In the genomic region with DNA sequence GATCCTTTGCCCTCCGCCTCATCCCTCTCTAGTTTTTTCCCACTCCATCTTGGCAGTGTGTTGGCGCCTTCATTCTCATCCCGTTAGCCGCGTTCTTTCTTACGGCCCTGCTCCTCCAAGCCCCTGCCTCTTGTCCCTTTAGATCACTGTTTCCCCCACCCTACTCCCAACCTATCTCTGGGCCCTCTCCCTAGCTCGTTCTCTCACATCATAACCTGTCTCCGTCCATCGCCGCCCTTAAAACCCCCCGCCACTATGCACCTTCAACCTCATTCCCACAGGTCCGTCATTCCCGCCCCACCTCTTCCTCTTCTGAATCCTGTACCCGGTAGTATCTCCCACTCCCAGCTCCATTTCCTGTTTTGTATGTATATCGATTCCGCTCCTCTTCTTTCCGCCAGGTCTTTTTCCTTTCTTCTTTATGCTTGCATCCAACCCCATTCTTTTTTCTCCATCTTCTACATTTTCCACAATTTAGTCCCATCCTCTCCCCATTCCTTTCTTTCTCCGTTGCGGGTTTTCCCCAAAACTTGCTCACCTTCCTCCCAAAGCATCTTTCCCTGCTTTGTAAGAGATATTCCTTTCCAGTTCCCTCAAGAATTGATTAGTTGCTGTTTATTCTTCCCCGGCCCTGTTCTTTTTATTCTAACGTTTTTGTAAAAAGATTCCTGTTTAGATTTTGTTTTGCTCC, we compare ENCODE assay signal across 9 cellular contexts. TPM values are rescaled to one million over a fixed set of nuclear protein-coding genes. Genes with fewer than 3 reads are reported as not detected.
DNase-seq lines count a peak whose midpoint lies in the region; ATAC-seq and TF ChIP-seq lines count a peak whose summit lies in the region.
"Had no signal": no experiment of that assay in that cellular context is flagged by ENCODE, and none has a peak within 500 bp of the region (broad histone marks: within the 10 kb centered on the region; RNA-seq: fewer than 3 reads in every experiment).

No MANE protein-coding gene starts in this region.

- no peak overlapping the region for H3K27ac Mint-ChIP-seq in activated T-cell treated with anti-CD3 and anti-CD28 coated beads, Interleukin-2, amount 50 U/mL, for 72 hours
- H3K27ac Mint-ChIP-seq: immature natural killer cell had no signal

- DNase-seq in BJ (ENCODE audit: low read depth) (no peak), SHP77 treated with DMSO at 0.1 percent for 48 hours (lab: John Stamatoyannopoulos, UW) (peak; percentile 48), foreskin fibroblast (peak; percentile 14 to 45), germinal center (ENCODE audit: low spot score) (no peak)
- DNase-seq in activated T-cell treated with anti-CD3 and anti-CD28 coated beads, Interleukin-2, amount 50 U/mL, for 72 hours = no peak

- H3K4me3 ChIP-seq in BJ (ENCODE audit: low read depth, low read length) (peak overlapping the region; percentile 84), HUES6 (ENCODE audit: low read depth, low read length) (peak overlapping the region; percentile 91), foreskin fibroblast (ENCODE audit: low read depth in 1 of 2, low read length in 2 of 2) (peak overlapping the region; percentile 80 to 98), parathyroid adenoma (ENCODE audit: low read depth, low read length) (peak overlapping the region; percentile 95)

- no peak for ATAC-seq in GM18868 (IDR thresholded peaks at IDR 0.05; ENCODE audit: unreplicated experiment)
- ATAC-seq in activated T-cell treated with anti-CD3 and anti-CD28 coated beads, Interleukin-2, amount 50 U/mL, for 72 hours (replicated peaks in 1 of 2) = no peak

- H3K4me2 ChIP-seq in parathyroid adenoma (ENCODE audit: low read length) = peak overlapping the region; percentile 97

- H3K9me3 ChIP-seq in HUES6 (ENCODE audit: control insufficient read depth, insufficient read depth, low read depth, low read length) = no peaks in the 10 kb centered on the region
- no peaks in the 10 kb centered on the region for H3K9me3 ChIP-seq in parathyroid adenoma (ENCODE audit: control insufficient read depth, low read length)

- H3K79me2 ChIP-seq in parathyroid adenoma = peaks cover 2% of the 10 kb centered on the region

- POLR2A ChIA-PET in BJ (lab: Charles Lee) = no interaction called here

- H3K4me3 Mint-ChIP-seq in activated T-cell treated with anti-CD3 and anti-CD28 coated beads, Interleukin-2, amount 50 U/mL, for 72 hours = no peak overlapping the region
- H3K4me3 Mint-ChIP-seq: immature natural killer cell had no signal

- no peak for TF ChIP-seq CTCF in BJ (IDR thresholded peaks at IDR 0.05; ENCODE audit: insufficient read depth, low read depth, low read length)
- no peak for TF ChIP-seq CTCF in foreskin fibroblast (IDR thresholded peaks at IDR 0.05; ENCODE audit: low read depth, low read length)
- no peak for TF ChIP-seq CTCF in parathyroid adenoma (IDR thresholded peaks at IDR 0.05)

- H3K4me1 Mint-ChIP-seq in activated T-cell treated with anti-CD3 and anti-CD28 coated beads, Interleukin-2, amount 50 U/mL, for 72 hours (ENCODE audit: low read depth) = peaks cover 14% of the 10 kb centered on the region

- H3K36me3 Mint-ChIP-seq in activated T-cell treated with anti-CD3 and anti-CD28 coated beads, Interleukin-2, amount 50 U/mL, for 72 hours (ENCODE audit: insufficient read depth in 2 of 2) = no peaks in the 10 kb centered on the region
- H3K36me3 Mint-ChIP-seq: immature natural killer cell had no signal

- H3K36me3 ChIP-seq in BJ (ENCODE audit: control insufficient read depth, insufficient read depth, low read length) = no peaks in the 10 kb centered on the region
- H3K36me3 ChIP-seq in HUES6 (ENCODE audit: control insufficient read depth, insufficient read depth, low read length) = no peaks in the 10 kb centered on the region
- no peaks in the 10 kb centered on the region for H3K36me3 ChIP-seq in parathyroid adenoma (ENCODE audit: control insufficient read depth, insufficient read depth, low read length)

- peaks cover 29% of the 10 kb centered on the region for H3K4me1 ChIP-seq in HUES6 (ENCODE audit: control insufficient read depth, insufficient read depth, low read length)
- H3K4me1 ChIP-seq in parathyroid adenoma = no peaks in the 10 kb centered on the region

- H2AFZ ChIP-seq in parathyroid adenoma = peak overlapping the region; percentile 79

- H3K27me3 ChIP-seq in BJ (ENCODE audit: control insufficient read depth, insufficient read depth, low read length) = no peaks in the 10 kb centered on the region
- no peaks in the 10 kb centered on the region for H3K27me3 ChIP-seq in HUES6 (ENCODE audit: control insufficient read depth, insufficient read depth, low read length)
- H3K27me3 ChIP-seq in parathyroid adenoma (ENCODE audit: control insufficient read depth, insufficient read depth, low read length) = no peaks in the 10 kb centered on the region

- CTCF ChIA-PET in BJ (lab: Yijun Ruan, JAX) = interaction anchor here (1.1 to 3.8 kb wide), 6 partner anchors 65 to 242 kb away, joined by 3 to 22 read pairs (median 6); partner anchors contain the start of gene TRAM2

- H3K9ac ChIP-seq in HUES6 (ENCODE audit: low read length) (peak overlapping the region; percentile 74), parathyroid adenoma (no peak overlapping the region)

- H3K9me3 Mint-ChIP-seq in activated T-cell treated with anti-CD3 and anti-CD28 coated beads, Interleukin-2, amount 50 U/mL, for 72 hours = no peaks in the 10 kb centered on the region
- H3K9me3 Mint-ChIP-seq: immature natural killer cell had no signal

- H3K27ac ChIP-seq in HUES6 (ENCODE audit: low read depth, low read length) (peak overlapping the region; percentile 47), parathyroid adenoma (peak overlapping the region; percentile 60)

- no peaks in the 10 kb centered on the region for H3K27me3 Mint-ChIP-seq in activated T-cell treated with anti-CD3 and anti-CD28 coated beads, Interleukin-2, amount 50 U/mL, for 72 hours (ENCODE audit: low read depth)

RNA-seq across cellular contexts. Expression of gene EFHC1, which starts 0.7 kb away (rescaled TPM):
- polyA plus RNA-seq in BJ (2011; rRNA removed) = 16.6 and 26.3 TPM in 2 replicates
- polyA minus RNA-seq in BJ (2011; rRNA and poly(A)+ RNA removed) = 12.1 and 22.7 TPM in 2 replicates
- 1 to 10 TPM; 4.6 to 5.1 TPM for total RNA-seq in activated T-cell treated with anti-CD3 and anti-CD28 coated beads, Interleukin-2, amount 50 U/mL, for 72 hours

RNA-seq across cellular contexts. Expression of gene PAQR8, which starts 58.9 kb away (rescaled TPM):
- 2.2 and 2.3 TPM in 2 replicates for polyA plus RNA-seq in BJ (2011; rRNA removed)
- polyA minus RNA-seq in BJ (2011; rRNA and poly(A)+ RNA removed) = 1.5 and 2.5 TPM in 2 replicates
- 10 to 100 TPM; 14.6 to 21.0 TPM for total RNA-seq in activated T-cell treated with anti-CD3 and anti-CD28 coated beads, Interleukin-2, amount 50 U/mL, for 72 hours

Comparison
In these comparisons a context has a peak if more than half of its experiments do, and no peak if none do; other contexts are left out.
1. DNase-seq: peak in SHP77 treated with DMSO at 0.1 percent for 48 hours (single experiment) and foreskin fibroblast (2 of 2); none in BJ (single experiment), germinal center (single experiment) and activated T-cell treated with anti-CD3 and anti-CD28 coated beads, Interleukin-2, amount 50 U/mL, for 72 hours (0 of 2).
2. Peak in every context shown above with its lines, with median percentiles within 50 percentile points of each other: H3K4me3 ChIP-seq.